In genomic region chr12:84348582-84348981, GRCh38 we compare ENCODE assay signal across 20 cellular contexts.
DNase-seq lines count a peak whose midpoint lies in the region; ATAC-seq and TF ChIP-seq lines count a peak whose summit lies in the region.
"Had no signal": no experiment of that assay in that cellular context is flagged by ENCODE, and none has a peak within 500 bp of the region (broad histone marks: within the 10 kb centered on the region; RNA-seq: fewer than 3 reads in every experiment).

No MANE protein-coding gene starts in this region.

- no peak overlapping the region for H3K27ac Mint-ChIP-seq in endodermal cell
- H3K27ac Mint-ChIP-seq in osteocyte (ENCODE audit: unreplicated experiment) = no peak overlapping the region
- no peak overlapping the region for H3K27ac Mint-ChIP-seq in activated T-helper 1 cell treated with anti-CD3 and anti-CD28 coated beads, Interleukin-12 subunit alpha, Interleukin-12 subunit beta, Interleukin-2, Interleukin-4 antibody, amounts not matched to agents 30 ng/mL and 10 ng/mL and 1 ng/mL, durations not matched to agents 14 hours and 24 hours and 36 hours
- H3K27ac Mint-ChIP-seq: B cell; CD4-positive, CD25-positive, alpha-beta regulatory T cell; CD8-positive, alpha-beta T cell had no signal

- H3K9me3 ChIP-seq in right cardiac atrium (ENCODE audit: control insufficient read depth, low read length) (no peaks in the 10 kb centered on the region), endodermal cell (ENCODE audit: control insufficient read depth, low read length) (peaks cover 8% of the 10 kb centered on the region), lung (ENCODE audit: control insufficient read depth in 2 of 2, insufficient read depth in 1 of 2, low read length in 1 of 2) (peaks cover 0 to 8% of the 10 kb centered on the region in 2 donors)
- H3K9me3 ChIP-seq: BLaER1, Caco-2 had no signal

- H3K36me3 ChIP-seq in endodermal cell (ENCODE audit: control insufficient read depth, insufficient read depth, low read length) = no peaks in the 10 kb centered on the region
- H3K36me3 ChIP-seq in lung (ENCODE audit: control insufficient read depth in 2 of 2, insufficient read depth in 2 of 2, low read length in 2 of 2) = no peaks in the 10 kb centered on the region
- H3K36me3 ChIP-seq: BLaER1 had no signal

- TF ChIP-seq CTCF in endodermal cell (conservative IDR thresholded peaks at IDR 0.05) (no peak), lung (IDR thresholded peaks at IDR 0.05; ENCODE audit: control extremely low read depth, extremely low read depth) (no peak), osteocyte (IDR thresholded peaks at IDR 0.05) (no peak)

- intact Hi-C loops in Right ventricle myocardium inferior (cut with DNase I) (no loop called here), right cardiac atrium (cut with DNase I) (no loop called here)
- intact Hi-C loops in activated T-helper 1 cell treated with anti-CD3 and anti-CD28 coated beads, Interleukin-12 subunit alpha, Interleukin-12 subunit beta, Interleukin-2, Interleukin-4 antibody, amounts not matched to agents 30 ng/mL and 10 ng/mL and 1 ng/mL, durations not matched to agents 14 hours and 24 hours and 36 hours (cut with micrococcal nuclease) = no loop called here

- H3K27me3 ChIP-seq in right cardiac atrium (ENCODE audit: control insufficient read depth, insufficient read depth) = no peaks in the 10 kb centered on the region
- no peaks in the 10 kb centered on the region for H3K27me3 ChIP-seq in endodermal cell (ENCODE audit: control insufficient read depth, insufficient read depth, low read length, poor library complexity, severe bottlenecking)
- no peaks in the 10 kb centered on the region for H3K27me3 ChIP-seq in lung (ENCODE audit: control insufficient read depth, insufficient read depth)
- H3K27me3 ChIP-seq: BLaER1 had no signal

- WGBS in right cardiac atrium = 74% methylated on average over 2 of the region's 2 CpGs
- 88% methylated on average over 2 of the region's 2 CpGs; no CpG with 5 or more reads in 1 of the 2 experiments for WGBS in endodermal cell (ENCODE audit: insufficient coverage in 1 of 2, insufficient read length in 1 of 2), 2 experiments
- WGBS in lung, 2 donors = 81 to 83% methylated on average over 2 of the region's 2 CpGs

- no peaks in the 10 kb centered on the region for H3K36me3 Mint-ChIP-seq in endodermal cell (ENCODE audit: low read depth)
- H3K36me3 Mint-ChIP-seq in osteocyte (ENCODE audit: unreplicated experiment) = no peaks in the 10 kb centered on the region
- no peaks in the 10 kb centered on the region for H3K36me3 Mint-ChIP-seq in activated T-helper 1 cell treated with anti-CD3 and anti-CD28 coated beads, Interleukin-12 subunit alpha, Interleukin-12 subunit beta, Interleukin-2, Interleukin-4 antibody, amounts not matched to agents 30 ng/mL and 10 ng/mL and 1 ng/mL, durations not matched to agents 14 hours and 24 hours and 36 hours (ENCODE audit: low read depth)
- H3K36me3 Mint-ChIP-seq: CD4-positive, CD25-positive, alpha-beta regulatory T cell; CD8-positive, alpha-beta T cell had no signal

- H3K9me3 Mint-ChIP-seq in endodermal cell (no peaks in the 10 kb centered on the region), osteocyte (ENCODE audit: unreplicated experiment) (peaks cover 23% of the 10 kb centered on the region)
- H3K9me3 Mint-ChIP-seq in activated T-helper 1 cell treated with anti-CD3 and anti-CD28 coated beads, Interleukin-12 subunit alpha, Interleukin-12 subunit beta, Interleukin-2, Interleukin-4 antibody, amounts not matched to agents 30 ng/mL and 10 ng/mL and 1 ng/mL, durations not matched to agents 14 hours and 24 hours and 36 hours = no peaks in the 10 kb centered on the region

- DNase-seq in Right ventricle myocardium inferior (ENCODE audit: missing footprints) (peak; percentile 56), right cardiac atrium (no peak), endodermal cell (peak; percentile 47), lung (ENCODE audit: low spot score) (no peak), osteocyte (ENCODE audit: extremely low spot score, unreplicated experiment) (peak; percentile 62), T1000 (lab: John Stamatoyannopoulos, UW) (no peak)
- no peak for DNase-seq in activated CD4-positive, CD25-positive, alpha-beta regulatory T cell (lab: John Stamatoyannopoulos, UW)
- DNase-seq in activated T-helper 1 cell treated with anti-CD3 and anti-CD28 coated beads, Interleukin-12 subunit alpha, Interleukin-12 subunit beta, Interleukin-2, Interleukin-4 antibody, amounts not matched to agents 30 ng/mL and 10 ng/mL and 1 ng/mL, durations not matched to agents 14 hours and 24 hours and 36 hours (ENCODE audit: low spot score) = no peak
- DNase-seq: Caco-2; CD4-positive, CD25-positive, alpha-beta regulatory T cell; CD8-positive, alpha-beta T cell; DMS153; DND-41; GOT3; H9 had no signal

- H3K4me1 ChIP-seq in right cardiac atrium (ENCODE audit: control insufficient read depth, insufficient read depth, low read length) = no peaks in the 10 kb centered on the region
- H3K4me1 ChIP-seq in endodermal cell (ENCODE audit: control insufficient read depth, insufficient read depth, low read length) = no peaks in the 10 kb centered on the region
- no peaks in the 10 kb centered on the region for H3K4me1 ChIP-seq in lung (ENCODE audit: control insufficient read depth in 2 of 2, insufficient read depth in 2 of 2, low read length in 2 of 2)
- H3K4me1 ChIP-seq: Caco-2 had no signal

- H3K27ac ChIP-seq in right cardiac atrium (ENCODE audit: low read length) (no peak overlapping the region), endodermal cell (ENCODE audit: low read depth, low read length) (no peak overlapping the region), lung (ENCODE audit: low read depth in 1 of 2, low read length in 1 of 2) (no peak overlapping the region)
- H3K27ac ChIP-seq: 22Rv1, BLaER1, C4-2B had no signal

- H3K27me3 Mint-ChIP-seq in endodermal cell (ENCODE audit: insufficient read depth) (no peaks in the 10 kb centered on the region), osteocyte (ENCODE audit: unreplicated experiment) (peaks cover 9% of the 10 kb centered on the region)
- H3K27me3 Mint-ChIP-seq in activated T-helper 1 cell treated with anti-CD3 and anti-CD28 coated beads, Interleukin-12 subunit alpha, Interleukin-12 subunit beta, Interleukin-2, Interleukin-4 antibody, amounts not matched to agents 30 ng/mL and 10 ng/mL and 1 ng/mL, durations not matched to agents 14 hours and 24 hours and 36 hours (ENCODE audit: insufficient read depth) = no peaks in the 10 kb centered on the region
- H3K27me3 Mint-ChIP-seq: B cell; CD4-positive, CD25-positive, alpha-beta regulatory T cell had no signal

- no peak overlapping the region for H3K9ac ChIP-seq in endodermal cell (ENCODE audit: extremely low read depth, low read length, poor library complexity, severe bottlenecking)
- H3K9ac ChIP-seq: BLaER1 had no signal

- ATAC-seq in Right ventricle myocardium inferior (no peak), right cardiac atrium (no peak), lung (ENCODE audit: insufficient read depth, low FRiP score) (no peak)
- ATAC-seq: CD8-positive, alpha-beta T cell; HCT116 had no signal

- H3K4me1 Mint-ChIP-seq in endodermal cell = no peaks in the 10 kb centered on the region
- no peaks in the 10 kb centered on the region for H3K4me1 Mint-ChIP-seq in osteocyte (ENCODE audit: unreplicated experiment)
- H3K4me1 Mint-ChIP-seq in activated T-helper 1 cell treated with anti-CD3 and anti-CD28 coated beads, Interleukin-12 subunit alpha, Interleukin-12 subunit beta, Interleukin-2, Interleukin-4 antibody, amounts not matched to agents 30 ng/mL and 10 ng/mL and 1 ng/mL, durations not matched to agents 14 hours and 24 hours and 36 hours (ENCODE audit: low read depth) = no peaks in the 10 kb centered on the region
- H3K4me1 Mint-ChIP-seq: B cell; CD4-positive, CD25-positive, alpha-beta regulatory T cell; H9 had no signal

- no peak overlapping the region for H3K4me3 Mint-ChIP-seq in endodermal cell
- no peak overlapping the region for H3K4me3 Mint-ChIP-seq in osteocyte (ENCODE audit: unreplicated experiment)
- H3K4me3 Mint-ChIP-seq in activated T-helper 1 cell treated with anti-CD3 and anti-CD28 coated beads, Interleukin-12 subunit alpha, Interleukin-12 subunit beta, Interleukin-2, Interleukin-4 antibody, amounts not matched to agents 30 ng/mL and 10 ng/mL and 1 ng/mL, durations not matched to agents 14 hours and 24 hours and 36 hours = no peak overlapping the region
- H3K4me3 Mint-ChIP-seq: B cell; CD4-positive, CD25-positive, alpha-beta regulatory T cell; CD8-positive, alpha-beta T cell; H9 had no signal

- no peak overlapping the region for H3K4me3 ChIP-seq in right cardiac atrium (ENCODE audit: low read length)
- H3K4me3 ChIP-seq in endodermal cell (ENCODE audit: low read length) = no peak overlapping the region
- peak overlapping the region; percentile 20 for H3K4me3 ChIP-seq in lung
- H3K4me3 ChIP-seq: BLaER1 had no signal

Comparison
In these comparisons a context has a peak if more than half of its experiments do, and no peak if none do; other contexts are left out.
1. DNase-seq: peak in Right ventricle myocardium inferior (single experiment), endodermal cell (single experiment) and osteocyte (single experiment); none in right cardiac atrium (0 of 3), lung (single experiment), activated CD4-positive, CD25-positive, alpha-beta regulatory T cell (0 of 4), activated T-helper 1 cell treated with anti-CD3 and anti-CD28 coated beads, Interleukin-12 subunit alpha, Interleukin-12 subunit beta, Interleukin-2, Interleukin-4 antibody, amounts not matched to agents 30 ng/mL and 10 ng/mL and 1 ng/mL, durations not matched to agents 14 hours and 24 hours and 36 hours (single experiment) and T1000 (single experiment).